Comparison of ENCODE assay signal across 8 cellular contexts in the genomic region with DNA sequence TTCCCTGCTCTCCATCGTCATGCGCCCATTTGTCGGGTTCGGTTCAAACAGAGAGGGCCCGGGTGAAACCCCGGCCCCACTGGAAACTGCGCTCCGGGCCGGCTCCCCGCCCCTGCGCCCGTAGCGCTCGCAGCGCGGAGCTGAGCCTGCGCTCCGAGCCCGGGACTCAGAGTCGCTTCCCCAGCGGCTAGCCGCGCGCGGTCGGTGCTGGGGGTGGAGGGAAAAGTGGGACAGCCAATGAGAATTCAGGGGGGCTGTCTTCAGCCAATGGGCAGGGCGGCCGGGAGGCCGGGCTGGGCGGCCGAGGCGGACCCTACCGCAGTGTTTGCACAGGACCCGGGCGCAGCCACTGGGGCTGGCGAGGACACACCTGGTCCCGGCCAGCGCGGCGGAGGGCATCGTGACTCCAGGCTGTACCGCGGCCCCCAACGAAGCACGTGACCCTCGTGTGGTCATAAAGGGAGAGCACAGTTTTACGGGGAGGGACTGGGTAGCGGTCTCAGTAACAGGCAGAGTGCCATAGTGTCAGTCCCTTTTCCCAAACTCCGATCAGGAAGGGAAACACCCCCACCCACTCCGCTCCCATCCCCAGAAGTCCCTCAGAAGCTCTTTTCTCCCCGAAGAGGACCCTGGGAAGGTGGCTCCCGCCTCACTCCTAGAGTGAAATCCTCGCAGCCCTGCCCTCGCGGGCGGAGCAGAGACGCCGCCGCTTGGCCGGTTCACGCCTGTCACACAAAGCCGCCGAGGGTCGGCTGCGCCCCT. TPM values are rescaled to one million over a fixed set of nuclear protein-coding genes. Genes with fewer than 3 reads are reported as not detected.
A peak's percentile ranks its signal among the peaks of the same experiment; 100 is the strongest.
DNase-seq lines count a peak whose midpoint lies in the region; ATAC-seq and TF ChIP-seq lines count a peak whose summit lies in the region.

Gene INKA2 (minus strand): TSS at position 174 of the 762 bp plus-strand sequence. CDS start 153 bp downstream, at position 21.

- peak within 1 kb of the TSS; percentile 85 for H3K27ac Mint-ChIP-seq in endothelial cell (ENCODE audit: unreplicated experiment)

- peaks cover 15% of the 10 kb centered on the region for H3K27me3 Mint-ChIP-seq in endothelial cell (ENCODE audit: unreplicated experiment)

- peaks cover 13% of the 10 kb centered on the region for H3K36me3 Mint-ChIP-seq in endothelial cell (ENCODE audit: low read depth, unreplicated experiment)

- peak; percentile 92 for DNase-seq in D341Med (ENCODE audit: low spot score)
- peak; percentile 89 for DNase-seq in HT-29 (ENCODE audit: low spot score)
- DNase-seq in NOMO-1 treated with DMSO at 0.1 percent for 48 hours (lab: John Stamatoyannopoulos, UW; ENCODE audit: unreplicated experiment): peak; percentile 74
- DNase-seq in activated CD8-positive, alpha-beta memory T cell treated with anti-CD3 and anti-CD28 coated beads, Interleukin-2, amount 50 U/mL, for 48 hours: peak; percentile 88
- DNase-seq in endothelial cell (ENCODE audit: low spot score): peak; percentile 74
- DNase-seq in middle frontal gyrus (ENCODE audit: extremely low spot score, low spot score): peak; percentile 90
- peak; percentile 42 to 44 for DNase-seq in stimulated activated CD8-positive, alpha-beta memory T cell treated with anti-CD3 and anti-CD28 coated beads, Interleukin-4, amount 100 ng/mL, for 4 hours (ENCODE audit: low read depth in 2 of 2, low spot score in 1 of 2)

- no peak for TF ChIP-seq CTCF in endothelial cell (IDR thresholded peaks at IDR 0.05; ENCODE audit: unreplicated experiment)

- H3K4me3 Mint-ChIP-seq in endothelial cell (ENCODE audit: unreplicated experiment): peak within 1 kb of the TSS; percentile 95

- H3K9me3 Mint-ChIP-seq in endothelial cell (ENCODE audit: unreplicated experiment): no peaks in the 10 kb centered on the region

- ATAC-seq in GM21360 (IDR thresholded peaks at IDR 0.05; ENCODE audit: unreplicated experiment): peak; percentile 83

- H3K4me1 Mint-ChIP-seq in endothelial cell (ENCODE audit: unreplicated experiment): peaks cover 19% of the 10 kb centered on the region

RNA-seq across cellular contexts. Expression of gene INKA2, which starts in this region (rescaled TPM):
- 2.0 and 3.4 TPM in 2 replicates for total RNA-seq in HT-29 (2014; rRNA removed; shearing (Covaris generic))
- total RNA-seq in endothelial cell (ENCODE audit: unreplicated experiment): 5.6 TPM

Comparison
In these comparisons a context has a peak if more than half of its experiments do, and no peak if none do; other contexts are left out.
1. Peak in every context shown above with its lines: DNase-seq and ATAC-seq.